Comparison of ENCODE assay signal across 10 cellular contexts in the genomic region with DNA sequence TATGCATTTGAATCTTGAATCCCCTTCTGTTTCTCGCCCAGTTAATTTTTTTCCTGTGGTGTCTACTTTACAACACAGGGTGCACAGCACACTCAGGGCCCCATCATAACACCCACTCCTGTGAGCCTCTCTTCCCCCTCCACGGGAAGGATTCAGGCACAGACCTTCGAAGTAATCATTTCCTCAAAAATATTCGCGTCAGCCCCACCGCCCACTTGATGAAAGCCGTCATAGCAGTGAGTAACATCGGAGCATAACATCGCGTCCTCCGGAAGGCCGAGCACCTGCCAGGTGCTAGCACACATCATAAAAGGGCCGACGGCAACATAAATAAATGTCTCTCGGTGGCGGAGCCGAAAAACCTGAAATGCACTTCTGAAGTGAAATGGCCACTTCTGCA.
DNase-seq lines count a peak whose midpoint lies in the region; ATAC-seq and TF ChIP-seq lines count a peak whose summit lies in the region.
"Had no signal": no experiment of that assay in that cellular context is flagged by ENCODE, and none has a peak within 500 bp of the region (broad histone marks: within the 10 kb centered on the region; RNA-seq: fewer than 3 reads in every experiment).

No MANE protein-coding gene starts in this region.

- H3K27ac ChIP-seq in substantia nigra (ENCODE audit: low read depth, low read length, poor library complexity, severe bottlenecking): no peak overlapping the region

- no peaks in the 10 kb centered on the region for H3K27me3 Mint-ChIP-seq in T-cell
- no peaks in the 10 kb centered on the region for H3K27me3 Mint-ChIP-seq in natural killer cell (ENCODE audit: low read depth in 2 of 2)

- peak overlapping the region; percentile 59 to 81 (median 68) for H3K4me3 Mint-ChIP-seq in T-cell
- H3K4me3 Mint-ChIP-seq in natural killer cell: peak overlapping the region; percentile 75
- no peak overlapping the region for H3K4me3 Mint-ChIP-seq in stimulated activated effector memory CD8-positive, alpha-beta T cell treated with anti-CD3 and anti-CD28 coated beads, Interleukin-12 subunit alpha, Interleukin-12 subunit beta, amount 100 ng/mL, for 72 hours
- H3K4me3 Mint-ChIP-seq: endodermal cell, nephron had no signal

- POLR2A ChIA-PET in T-cell (lab: Charles Lee): interaction anchor here in 1 of 2 donors (0.6 kb wide), 1 partner anchor 14 kb away, joined by 3 read pairs; no protein-coding TSS in a partner anchor

- TF ChIP-seq CTCF in natural killer cell (IDR thresholded peaks at IDR 0.05) (no peak), GM13977 (IDR thresholded peaks at IDR 0.05; ENCODE audit: extremely low read depth, insufficient read depth, missing control alignments) (no peak)

- peaks cover 0 to 6% (median 6%) of the 10 kb centered on the region in 3 donors for H3K9me3 Mint-ChIP-seq in T-cell
- peaks cover 0 to 2% of the 10 kb centered on the region in 2 donors for H3K9me3 Mint-ChIP-seq in natural killer cell
- H3K9me3 Mint-ChIP-seq in stimulated activated effector memory CD8-positive, alpha-beta T cell treated with anti-CD3 and anti-CD28 coated beads, Interleukin-12 subunit alpha, Interleukin-12 subunit beta, amount 100 ng/mL, for 72 hours: no peaks in the 10 kb centered on the region
- H3K9me3 Mint-ChIP-seq: endodermal cell, nephron had no signal

- intact Hi-C loops in natural killer cell (cut with micrococcal nuclease): no loop called here

- DNase-seq in T-cell (peak in 31 of 34 experiments; percentile 23 to 92 (median 65)), activated T-cell treated with anti-CD3 and anti-CD28 coated beads for 24 hours (ENCODE audit: low read depth) (peak; percentile 66), natural killer cell (no peak), substantia nigra (lab: John Stamatoyannopoulos, UW) (no peak), GM13977 (ENCODE audit: low spot score) (no peak), glomerular visceral epithelial cell (ENCODE audit: extremely low spot score) (no peak)
- DNase-seq in stimulated activated effector memory CD8-positive, alpha-beta T cell treated with anti-CD3 and anti-CD28 coated beads, Interleukin-12 subunit alpha, Interleukin-12 subunit beta, amount 100 ng/mL, for 72 hours (ENCODE audit: low spot score in 2 of 2): no peak
- DNase-seq: endodermal cell, NCI-H2029 treated with DMSO at 0.1 percent for 48 hours had no signal

- H3K4me1 Mint-ChIP-seq in T-cell (peaks cover 26 to 76% (median 34%) of the 10 kb centered on the region in 3 donors), natural killer cell (peaks cover 35 to 43% of the 10 kb centered on the region in 2 donors)
- H3K4me1 Mint-ChIP-seq in stimulated activated effector memory CD8-positive, alpha-beta T cell treated with anti-CD3 and anti-CD28 coated beads, Interleukin-12 subunit alpha, Interleukin-12 subunit beta, amount 100 ng/mL, for 72 hours: peaks cover 9% of the 10 kb centered on the region
- H3K4me1 Mint-ChIP-seq: nephron had no signal

- ATAC-seq in T-cell (replicated peaks in 1 of 4): peak; percentile 60 to 89 (median 72)
- ATAC-seq in natural killer cell: peak in 2 of 3 donors; percentile 2 to 29
- peak; percentile 31 for ATAC-seq in stimulated activated effector memory CD8-positive, alpha-beta T cell treated with anti-CD3 and anti-CD28 coated beads, Interleukin-12 subunit alpha, Interleukin-12 subunit beta, amount 100 ng/mL, for 72 hours

- no peaks in the 10 kb centered on the region for H3K36me3 Mint-ChIP-seq in T-cell
- H3K36me3 Mint-ChIP-seq in natural killer cell: no peaks in the 10 kb centered on the region
- no peaks in the 10 kb centered on the region for H3K36me3 Mint-ChIP-seq in stimulated activated effector memory CD8-positive, alpha-beta T cell treated with anti-CD3 and anti-CD28 coated beads, Interleukin-12 subunit alpha, Interleukin-12 subunit beta, amount 100 ng/mL, for 72 hours

- H3K27ac Mint-ChIP-seq in T-cell (peak overlapping the region; percentile 93 to 100), natural killer cell (peak overlapping the region; percentile 73 to 81)
- no peak overlapping the region for H3K27ac Mint-ChIP-seq in stimulated activated effector memory CD8-positive, alpha-beta T cell treated with anti-CD3 and anti-CD28 coated beads, Interleukin-12 subunit alpha, Interleukin-12 subunit beta, amount 100 ng/mL, for 72 hours
- H3K27ac Mint-ChIP-seq: endodermal cell, nephron had no signal

- CTCF ChIA-PET in T-cell (lab: Charles Lee): no interaction called here

- in situ Hi-C loops in GM13977 (cut with MboI; ENCODE audit: low pct_unique_long_range_greater_than_20kb, low sequenced_read_pairs, unreplicated experiment): no loop called here

Comparison
In these comparisons a context has a peak if more than half of its experiments do, and no peak if none do; other contexts are left out.
1. ATAC-seq: peak in every context shown above with its lines; median percentile 72 in T-cell; 31 in stimulated activated effector memory CD8-positive, alpha-beta T cell treated with anti-CD3 and anti-CD28 coated beads, Interleukin-12 subunit alpha, Interleukin-12 subunit beta, amount 100 ng/mL, for 72 hours; 16 in natural killer cell.
2. DNase-seq: peak in T-cell (31 of 34) and activated T-cell treated with anti-CD3 and anti-CD28 coated beads for 24 hours (single experiment); none in natural killer cell (single experiment), stimulated activated effector memory CD8-positive, alpha-beta T cell treated with anti-CD3 and anti-CD28 coated beads, Interleukin-12 subunit alpha, Interleukin-12 subunit beta, amount 100 ng/mL, for 72 hours (0 of 2), substantia nigra (0 of 49), GM13977 (single experiment) and glomerular visceral epithelial cell (single experiment).